Comparison of ENCODE assay signal across 15 cellular contexts in genomic region chr2:138294451-138294850, GRCh38.
"Had no signal": no experiment of that assay in that cellular context is flagged by ENCODE, and none has a peak within 500 bp of the region (broad histone marks: within the 10 kb centered on the region; RNA-seq: fewer than 3 reads in every experiment).

No MANE protein-coding gene starts in this region.

- H3K27ac ChIP-seq: adrenal gland, parathyroid adenoma had no signal

- H3K4me3 ChIP-seq: adrenal gland had no signal

- H3K36me3 Mint-ChIP-seq: activated naive CD4-positive, alpha-beta T cell treated with anti-CD3 and anti-CD28 coated beads, Interleukin-2, amount 50 U/mL, for 24 hours had no signal

- DNase-seq: activated CD4-positive, alpha-beta T cell treated with anti-CD3 and anti-CD28 coated beads for 4 hours; activated CD8-positive, alpha-beta T cell treated with anti-CD3 and anti-CD28 coated beads for 36 hours; activated effector memory CD4-positive, alpha-beta T cell treated with Interleukin-2 at 50 U/mL for 16 hours; activated T-cell treated with anti-CD3 and anti-CD28 coated beads, Interleukin-2, amount 50 U/mL, for 4 hours; adrenal gland; caudate nucleus; foreskin melanocyte; head of caudate nucleus; immature natural killer cell; naive thymus-derived CD4-positive, alpha-beta T cell; stimulated activated CD4-positive, alpha-beta T cell treated with anti-CD3 and anti-CD28 coated beads, Interleukin-2, amount 100 ng/mL, for 48 hours had no signal

- H3K4me1 ChIP-seq: adrenal gland, parathyroid adenoma had no signal

- H3K4me1 Mint-ChIP-seq: activated naive CD4-positive, alpha-beta T cell treated with anti-CD3 and anti-CD28 coated beads, Interleukin-2, amount 50 U/mL, for 24 hours; immature natural killer cell; naive thymus-derived CD4-positive, alpha-beta T cell had no signal

- ATAC-seq: activated CD8-positive, alpha-beta T cell treated with anti-CD3 and anti-CD28 coated beads for 36 hours; activated T-cell treated with anti-CD3 and anti-CD28 coated beads, Interleukin-2, amount 50 U/mL, for 4 hours; left lobe of liver; naive thymus-derived CD4-positive, alpha-beta T cell; stimulated activated memory B cell treated with anti-CD40 and anti-IgM and Interleukin-4, amounts not matched to agents 10 μg/mL and 1 μg/mL and 100 μg/mL, for 72 hours had no signal

- H3K36me3 ChIP-seq: adrenal gland had no signal

- H3K27me3 ChIP-seq: adrenal gland had no signal

- H3K4me3 Mint-ChIP-seq: activated CD8-positive, alpha-beta T cell treated with anti-CD3 and anti-CD28 coated beads for 36 hours; activated naive CD4-positive, alpha-beta T cell treated with anti-CD3 and anti-CD28 coated beads, Interleukin-2, amount 50 U/mL, for 24 hours; activated T-cell treated with anti-CD3 and anti-CD28 coated beads, Interleukin-2, amount 50 U/mL, for 4 hours; immature natural killer cell; naive thymus-derived CD4-positive, alpha-beta T cell; stimulated activated memory B cell treated with anti-CD40 and anti-IgM and Interleukin-4, amounts not matched to agents 10 μg/mL and 1 μg/mL and 100 μg/mL, for 72 hours had no signal

- H3K27me3 Mint-ChIP-seq: activated CD8-positive, alpha-beta T cell treated with anti-CD3 and anti-CD28 coated beads for 36 hours; activated naive CD4-positive, alpha-beta T cell treated with anti-CD3 and anti-CD28 coated beads, Interleukin-2, amount 50 U/mL, for 24 hours; naive thymus-derived CD4-positive, alpha-beta T cell; stimulated activated memory B cell treated with anti-CD40 and anti-IgM and Interleukin-4, amounts not matched to agents 10 μg/mL and 1 μg/mL and 100 μg/mL, for 72 hours had no signal

- H3K9me3 ChIP-seq: adrenal gland had no signal

- H3K27ac Mint-ChIP-seq: activated CD8-positive, alpha-beta T cell treated with anti-CD3 and anti-CD28 coated beads for 36 hours; activated naive CD4-positive, alpha-beta T cell treated with anti-CD3 and anti-CD28 coated beads, Interleukin-2, amount 50 U/mL, for 24 hours; immature natural killer cell; naive thymus-derived CD4-positive, alpha-beta T cell; stimulated activated memory B cell treated with anti-CD40 and anti-IgM and Interleukin-4, amounts not matched to agents 10 μg/mL and 1 μg/mL and 100 μg/mL, for 72 hours had no signal
